In genomic region chr22:48424201-48424627, GRCh38 we compare ENCODE assay signal across 28 cellular contexts.
"Had no signal": no experiment of that assay in that cellular context is flagged by ENCODE, and none has a peak within 500 bp of the region (broad histone marks: within the 10 kb centered on the region; RNA-seq: fewer than 3 reads in every experiment).

No MANE protein-coding gene starts in this region.

- H3K4me3 ChIP-seq: adrenal gland, ascending aorta, cardiac muscle cell, K562, SK-N-MC had no signal

- ATAC-seq: activated CD4-positive, alpha-beta T cell treated with anti-CD3 and anti-CD28 coated beads for 36 hours; activated T-cell treated with anti-CD3 and anti-CD28 coated beads, Interleukin-2, amount 50 U/mL, for 72 hours; K562; T-cell had no signal

- H3K9me3 ChIP-seq: adrenal gland, ascending aorta had no signal

- H3K27me3 Mint-ChIP-seq: activated CD4-positive, alpha-beta memory T cell treated with anti-CD3 and anti-CD28 coated beads, Interleukin-2, amount 10 ng/mL, durations not matched to agents 7 days and 5 days; activated naive CD4-positive, alpha-beta T cell treated with anti-CD3 and anti-CD28 coated beads, Interleukin-2, amount 10 ng/mL, durations not matched to agents 7 days and 5 days; activated naive CD8-positive, alpha-beta T cell treated with anti-CD3 and anti-CD28 coated beads for 36 hours had no signal

- H3K27ac Mint-ChIP-seq: activated CD4-positive, alpha-beta memory T cell treated with anti-CD3 and anti-CD28 coated beads, Interleukin-2, amount 10 ng/mL, durations not matched to agents 7 days and 5 days; activated CD4-positive, alpha-beta T cell treated with anti-CD3 and anti-CD28 coated beads for 36 hours; activated naive CD4-positive, alpha-beta T cell treated with anti-CD3 and anti-CD28 coated beads, Interleukin-2, amount 10 ng/mL, durations not matched to agents 7 days and 5 days; activated naive CD8-positive, alpha-beta T cell treated with anti-CD3 and anti-CD28 coated beads for 36 hours; activated T-cell treated with anti-CD3 and anti-CD28 coated beads, Interleukin-2, amount 50 U/mL, for 72 hours; activated T-helper 2 cell treated with anti-CD3 and anti-CD28 coated beads, Interferon-gamma antibody, Interleukin-2, Interleukin-4, amounts not matched to agents 10 μg/mL and 5 μg/mL and 100 μg/mL, durations not matched to agents 14 hours and 24 hours and 36 hours; T-cell had no signal

- H3K4me1 ChIP-seq: adrenal gland, ascending aorta had no signal

- H3K27me3 ChIP-seq: adrenal gland, ascending aorta, brain microvascular endothelial cell, cardiac muscle cell had no signal

- H3K4me1 Mint-ChIP-seq: activated CD4-positive, alpha-beta memory T cell treated with anti-CD3 and anti-CD28 coated beads, Interleukin-2, amount 10 ng/mL, durations not matched to agents 7 days and 5 days; activated CD4-positive, alpha-beta T cell treated with anti-CD3 and anti-CD28 coated beads for 36 hours; activated naive CD4-positive, alpha-beta T cell treated with anti-CD3 and anti-CD28 coated beads, Interleukin-2, amount 10 ng/mL, durations not matched to agents 7 days and 5 days; activated naive CD8-positive, alpha-beta T cell treated with anti-CD3 and anti-CD28 coated beads for 36 hours; T-cell had no signal

- H3K27ac ChIP-seq: adrenal gland, ascending aorta, brain microvascular endothelial cell, cardiac muscle cell, SK-N-MC, WERI-Rb-1 had no signal

- H3K4me3 Mint-ChIP-seq: activated CD4-positive, alpha-beta memory T cell treated with anti-CD3 and anti-CD28 coated beads, Interleukin-2, amount 10 ng/mL, durations not matched to agents 7 days and 5 days; activated CD4-positive, alpha-beta T cell treated with anti-CD3 and anti-CD28 coated beads for 36 hours; activated naive CD4-positive, alpha-beta T cell treated with anti-CD3 and anti-CD28 coated beads, Interleukin-2, amount 10 ng/mL, durations not matched to agents 7 days and 5 days; activated naive CD8-positive, alpha-beta T cell treated with anti-CD3 and anti-CD28 coated beads for 36 hours; activated T-cell treated with anti-CD3 and anti-CD28 coated beads, Interleukin-2, amount 50 U/mL, for 72 hours; T-cell had no signal

- DNase-seq: activated CD4-positive, alpha-beta memory T cell treated with anti-CD3 and anti-CD28 coated beads, Interleukin-2, amount 10 ng/mL, durations not matched to agents 7 days and 5 days; activated CD4-positive, alpha-beta T cell treated with anti-CD3 and anti-CD28 coated beads for 36 hours; activated CD4-positive, alpha-beta T cell treated with anti-CD3 and anti-CD28 coated beads, Interleukin-2, amount 50 U/mL, for 1 hour; activated CD8-positive, alpha-beta memory T cell treated with anti-CD3 and anti-CD28 coated beads, Interleukin-2, amount 50 U/mL, for 4 hours; activated gamma-delta T cell treated with Interleukin-2 at 50 U/mL for 16 hours; activated naive CD4-positive, alpha-beta T cell treated with anti-CD3 and anti-CD28 coated beads, Interleukin-2, amount 10 ng/mL, durations not matched to agents 7 days and 5 days; activated naive CD8-positive, alpha-beta T cell treated with anti-CD3 and anti-CD28 coated beads for 36 hours; activated T-cell treated with anti-CD3 and anti-CD28 coated beads, Interleukin-2, amount 50 U/mL, for 72 hours; adrenal gland; brain microvascular endothelial cell; Kasumi-1; NCI-H1048; NCI-H1694; NCI-H2107; NCI-H2171 treated with DMSO at 0.1 percent for 48 hours; NCI-H345; NCI-H510A; NCI-H526 treated with DMSO at 0.1 percent for 48 hours; NCI-H82; SIG-M5; T-cell; T-helper 2 cell; WERI-Rb-1 had no signal

- H3K36me3 Mint-ChIP-seq: activated naive CD4-positive, alpha-beta T cell treated with anti-CD3 and anti-CD28 coated beads, Interleukin-2, amount 10 ng/mL, durations not matched to agents 7 days and 5 days; activated naive CD8-positive, alpha-beta T cell treated with anti-CD3 and anti-CD28 coated beads for 36 hours; T-cell had no signal

- H3K9me3 Mint-ChIP-seq: activated CD4-positive, alpha-beta memory T cell treated with anti-CD3 and anti-CD28 coated beads, Interleukin-2, amount 10 ng/mL, durations not matched to agents 7 days and 5 days; activated naive CD4-positive, alpha-beta T cell treated with anti-CD3 and anti-CD28 coated beads, Interleukin-2, amount 10 ng/mL, durations not matched to agents 7 days and 5 days; activated naive CD8-positive, alpha-beta T cell treated with anti-CD3 and anti-CD28 coated beads for 36 hours; activated T-cell treated with anti-CD3 and anti-CD28 coated beads, Interleukin-2, amount 50 U/mL, for 72 hours; activated T-helper 2 cell treated with anti-CD3 and anti-CD28 coated beads, Interferon-gamma antibody, Interleukin-2, Interleukin-4, amounts not matched to agents 10 μg/mL and 5 μg/mL and 100 μg/mL, durations not matched to agents 14 hours and 24 hours and 36 hours; T-cell had no signal

- H3K36me3 ChIP-seq: adrenal gland, ascending aorta, brain microvascular endothelial cell, cardiac muscle cell, WERI-Rb-1 had no signal
